In genomic region chr12:111369496-111370220, GRCh38 we compare ENCODE assay signal across 8 cellular contexts. TPM values are rescaled to one million over a fixed set of nuclear protein-coding genes. Genes with fewer than 3 reads are reported as not detected.
A peak's percentile ranks its signal among the peaks of the same experiment; 100 is the strongest.
DNase-seq lines count a peak whose midpoint lies in the region; ATAC-seq and TF ChIP-seq lines count a peak whose summit lies in the region.

No MANE protein-coding gene starts in this region.

- H3K4me2 ChIP-seq in IMR-90 (ENCODE audit: low read depth, low read length), result peak overlapping the region; percentile 94

- H2BK20ac ChIP-seq in IMR-90 (ENCODE audit: low read depth, low read length), result no peak overlapping the region

- peaks cover 2% of the 10 kb centered on the region for H3K4me1 ChIP-seq in IMR-90 (ENCODE audit: control insufficient read depth, insufficient read depth, low read length)
- peaks cover 18% of the 10 kb centered on the region for H3K4me1 ChIP-seq in muscle layer of colon (ENCODE audit: insufficient read depth, low read length)

- H2AFZ ChIP-seq in IMR-90 (replicated peaks; ENCODE audit: low read length, poor library complexity), result peak overlapping the region; percentile 99

- TF ChIP-seq RAD21 in IMR-90 (IDR thresholded peaks at IDR 0.05; ENCODE audit: low read length), result no peak

- no peak overlapping the region for H2BK5ac ChIP-seq in IMR-90 (ENCODE audit: low read depth, low read length, poor library complexity, severe bottlenecking)

- BruUV-seq in IMR-90 (replicated peaks; lab: Mats Ljungman, UMichigan), result no TSS peak

- H2BK15ac ChIP-seq in IMR-90 (ENCODE audit: low read depth, low read length), result no peak overlapping the region

- dilution Hi-C loops in IMR-90 (cut with HindIII; ENCODE audit: low sequenced_read_pairs, unreplicated experiment), result no loop called here

- H3K36me3 ChIP-seq in IMR-90 (ENCODE audit: control insufficient read depth, insufficient read depth, low read length) (peaks cover 9% of the 10 kb centered on the region), muscle layer of colon (ENCODE audit: insufficient read depth, low read length) (no peaks in the 10 kb centered on the region)

- intact Hi-C loops in IMR-90 (cut with micrococcal nuclease), result no loop called here

- no peak for ATAC-seq in IMR-90 (ENCODE audit: low read depth)
- no peak for ATAC-seq in GM19463 (IDR thresholded peaks at IDR 0.05; ENCODE audit: unreplicated experiment)

- H3K27me3 ChIP-seq in AG04450 (ENCODE audit: control insufficient read depth, insufficient read depth, low read length) (no peaks in the 10 kb centered on the region), IMR-90 (ENCODE audit: control insufficient read depth, insufficient read depth, low read length) (no peaks in the 10 kb centered on the region), muscle layer of colon (ENCODE audit: control insufficient read depth in 1 of 2, insufficient read depth in 2 of 2, low read length in 2 of 2) (no peaks in the 10 kb centered on the region)

- H2AK9ac ChIP-seq in IMR-90 (replicated peaks; ENCODE audit: low read depth, low read length, poor library complexity), result peak overlapping the region; percentile 9

- H3K23ac ChIP-seq in IMR-90 (ENCODE audit: low read depth, low read length), result peak overlapping the region; percentile 52; the same call in 1 of the 2 replicates

- peak overlapping the region; percentile 78 for H3K4me3 Mint-ChIP-seq in chondrocyte (ENCODE audit: unreplicated experiment)

- CTCF ChIA-PET in AG04450 (lab: Charles Lee), result interaction anchor here (0.7 to 3.5 kb wide), 3 partner anchors 27 to 299 kb away, joined by 4 to 24 read pairs (median 4); no protein-coding TSS in a partner anchor
- CTCF ChIA-PET in IMR-90 (lab: Yijun Ruan, JAX), result interaction anchor here (0.9 to 1.2 kb wide), 2 partner anchors 16 to 27 kb away, joined by 3 to 6 read pairs; no protein-coding TSS in a partner anchor

- 0 out of 2 replicates have a peak overlapping the region, but pooled peaks have one; percentile 82 for H3K14ac ChIP-seq in IMR-90 (replicated peaks; ENCODE audit: low read depth, low read length)

- H3K9me3 Mint-ChIP-seq in chondrocyte (ENCODE audit: low read depth), result no peaks in the 10 kb centered on the region

- H3K27ac ChIP-seq in AG04450 (ENCODE audit: low read depth, low read length), result no peak overlapping the region
- H3K27ac ChIP-seq in IMR-90 (ENCODE audit: insufficient read depth, low read length), result no peak overlapping the region
- peak overlapping the region; percentile 80 for H3K27ac ChIP-seq in muscle layer of colon (ENCODE audit: low read depth, low read length)

- no peak overlapping the region for H2AK5ac ChIP-seq in IMR-90 (ENCODE audit: low read depth, low read length)

- no peak overlapping the region for H3K4ac ChIP-seq in IMR-90 (ENCODE audit: low read depth, low read length)

- no peaks in the 10 kb centered on the region for H4K20me1 ChIP-seq in IMR-90 (ENCODE audit: insufficient read depth, low read length)

- peak overlapping the region; percentile 22 to 87; a peak in 3 of 4 replicates for H4K8ac ChIP-seq in IMR-90 (ENCODE audit: low read depth in 2 of 2, low read length in 2 of 2)

- no peak overlapping the region for H3K56ac ChIP-seq in IMR-90 (ENCODE audit: extremely low read depth, insufficient read depth, low read length)

- no peak for TF ChIP-seq POLR2A in IMR-90 (IDR thresholded peaks at IDR 0.05; ENCODE audit: low read depth, low read length)

- no peak overlapping the region for H3K27ac Mint-ChIP-seq in chondrocyte (ENCODE audit: unreplicated experiment)

- no peak overlapping the region for H4K91ac ChIP-seq in IMR-90 (ENCODE audit: insufficient read depth, low read depth, low read length)

- H3K79me1 ChIP-seq in IMR-90 (ENCODE audit: low read depth in 1 of 2, low read length in 2 of 2), result peaks cover 11 to 30% of the 10 kb centered on the region in 2 experiments; a peak in 3 of 4 replicates

- no peaks in the 10 kb centered on the region for H3K9me3 ChIP-seq in AG04450 (ENCODE audit: control insufficient read depth, insufficient read depth, low read length)
- no peaks in the 10 kb centered on the region for H3K9me3 ChIP-seq in IMR-90 (ENCODE audit: control insufficient read depth, insufficient read depth, low read length)
- H3K9me3 ChIP-seq in muscle layer of colon (ENCODE audit: low read length), result no peaks in the 10 kb centered on the region

- H4K5ac ChIP-seq in IMR-90 (ENCODE audit: low read depth, low read length), result peak overlapping the region; percentile 79

- peak overlapping the region; percentile 82; the same call in 1 of the 2 replicates for H3K9ac ChIP-seq in IMR-90 (ENCODE audit: low read depth, low read length)
- peak overlapping the region; percentile 35 for H3K9ac ChIP-seq in muscle layer of colon (ENCODE audit: low read length)

- DNase-seq in AG04450 (ENCODE audit: low read depth, low spot score), result no peak
- no peak for DNase-seq in IMR-90
- no peak for DNase-seq in chondrocyte (ENCODE audit: low spot score)
- DNase-seq in NCI-H1436 treated with DMSO at 0.1 percent for 48 hours (lab: John Stamatoyannopoulos, UW), result no peak
- no peak for DNase-seq in COLO668 (lab: John Stamatoyannopoulos, UW; ENCODE audit: unreplicated experiment)
- no peak for DNase-seq in NCI-H2081 (lab: John Stamatoyannopoulos, UW)

- H2BK120ac ChIP-seq in IMR-90 (ENCODE audit: low read depth, low read length), result no peak overlapping the region; the same call in 1 of the 2 replicates

- 88% methylated on average over 7 of the region's 13 CpGs; no CpG with 5 or more reads in 1 of the 2 experiments for WGBS in IMR-90 (ENCODE audit: extremely low coverage in 2 of 2, insufficient read length in 1 of 2), 2 experiments

- no peak overlapping the region for H3K18ac ChIP-seq in IMR-90 (ENCODE audit: low read depth, low read length)

- TF ChIP-seq CTCF in AG04450 (IDR thresholded peaks at IDR 0.05; ENCODE audit: low read depth, low read length) (no peak), IMR-90 (conservative IDR thresholded peaks at IDR 0.05; ENCODE audit: low read depth, low read length) (no peak), chondrocyte (IDR thresholded peaks at IDR 0.05) (no peak)

- no peaks in the 10 kb centered on the region for H3K36me3 Mint-ChIP-seq in chondrocyte (ENCODE audit: low read depth)

- peaks cover 17% of the 10 kb centered on the region for H3K4me1 Mint-ChIP-seq in chondrocyte (ENCODE audit: low read depth)

- H3K9me1 ChIP-seq in IMR-90 (ENCODE audit: insufficient read depth, low read length), result no peaks in the 10 kb centered on the region; the same call in 1 of the 2 replicates

- POLR2A ChIA-PET in AG04450 (lab: Yijun Ruan, JAX), result no interaction called here
- POLR2A ChIA-PET in IMR-90 (lab: Charles Lee; ENCODE audit: unreplicated experiment), result no interaction called here

- no peaks in the 10 kb centered on the region for H3K27me3 Mint-ChIP-seq in chondrocyte (ENCODE audit: low read depth)

- H3K4me3 ChIP-seq in AG04450 (ENCODE audit: low read depth, low read length) (peak overlapping the region; percentile 83), IMR-90 (ENCODE audit: insufficient read depth, low read depth, low read length) (peak overlapping the region; percentile 71), muscle layer of colon (ENCODE audit: low read depth in 1 of 2, low read length in 2 of 2) (peak overlapping the region; percentile 61 to 91)

- in situ Hi-C loops in IMR-90 (cut with MboI; ENCODE audit: low sequenced_read_pairs), result no loop called here

TF ChIP-seq in IMR-90, 13 proteins besides CTCF, POLR2A, EP300 and RAD21:
- TF ChIP-seq BHLHE40 (IDR thresholded peaks at IDR 0.05; ENCODE audit: low read depth, low read length), result no peak
- no peak for TF ChIP-seq CHD1 (IDR thresholded peaks at IDR 0.05; ENCODE audit: low read depth, low read length)

RNA-seq across cellular contexts. Expression of gene PHETA1, which starts 0.8 kb away (rescaled TPM):
- polyA plus RNA-seq in AG04450 (2011; rRNA removed), result 3.5 TPM in 2 replicates
- 1.7 and 1.8 TPM in 2 replicates for polyA minus RNA-seq in AG04450 (2011; rRNA and poly(A)+ RNA removed)
- 3.1 and 3.2 TPM in 2 replicates for total RNA-seq in IMR-90 (2012; rRNA removed)
- 6.6 and 7.1 TPM in 2 replicates for polyA plus RNA-seq in IMR-90 (2012; rRNA removed)
- 8.6 and 15.3 TPM in 2 replicates for polyA plus RNA-seq in IMR-90 (2012; cell fraction: cytosol; rRNA removed)
- polyA plus RNA-seq in IMR-90 (2012; cell fraction: nucleus; rRNA removed; ENCODE audit: low replicate concordance), result 8.3 and 19.7 TPM in 2 replicates
- total RNA-seq in chondrocyte, result 14.2 to 16.0 TPM (median 15.7 TPM) in 3 replicates

RNA-seq across cellular contexts. Expression of gene SH2B3, which starts 36.1 kb away (rescaled TPM):
- polyA plus RNA-seq in AG04450 (2011; rRNA removed) (21.6 and 22.6 TPM in 2 replicates), IMR-90 (2012; rRNA removed) (20.2 and 20.9 TPM in 2 replicates)
- 18.2 and 20.4 TPM in 2 replicates for polyA minus RNA-seq in AG04450 (2011; rRNA and poly(A)+ RNA removed)
- total RNA-seq in IMR-90 (2012; rRNA removed) (9.2 and 9.3 TPM in 2 replicates), chondrocyte (14.7 to 20.0 TPM (median 18.3 TPM) in 3 replicates)
- 10.1 and 19.4 TPM in 2 replicates for polyA plus RNA-seq in IMR-90 (2012; cell fraction: cytosol; rRNA removed)
- 21.8 and 24.3 TPM in 2 replicates for polyA plus RNA-seq in IMR-90 (2012; cell fraction: nucleus; rRNA removed; ENCODE audit: low replicate concordance)
